1 cellular context compared by ENCODE assay signal in genomic region chr1:111199881-111200801, GRCh38.
TF ChIP-seq lines count a peak whose summit lies in the region.

DENND2D (minus strand) TSS chr1:111200646; CDS start chr1:111200459, 187 bp downstream.

TF ChIP-seq in GM12878, 131 proteins besides CTCF, POLR2A, EP300 and RAD21 (continued from another document and continues in another):
- TF ChIP-seq NRF1 (conservative IDR thresholded peaks at IDR 0.05; ENCODE audit: low read depth, low read length) (no peak), TCF7 (IDR thresholded peaks at IDR 0.05; ENCODE audit: borderline replicate concordance) (no peak), SPI1 (IDR thresholded peaks at IDR 0.05; ENCODE audit: borderline replicate concordance, insufficient read depth, low read depth, low read length) (peak; percentile 40; the same call in 1 of the 2 replicates), CHD1 (IDR thresholded peaks at IDR 0.05; ENCODE audit: low read depth, low read length) (no peak; the same call in 1 of the 2 replicates), SREBF2 (IDR thresholded peaks at IDR 0.05; ENCODE audit: low read length) (no peak), E2F8 (IDR thresholded peaks at IDR 0.05; ENCODE audit: low read depth, partially characterized antibody) (no peak), CHD4 (IDR thresholded peaks at IDR 0.05) (no peak), ASH2L (IDR thresholded peaks at IDR 0.05; ENCODE audit: borderline replicate concordance, low read depth) (no peak), HDGF (IDR thresholded peaks at IDR 0.05) (peak; percentile 45; the same call in 1 of the 2 replicates), HSF1 (IDR thresholded peaks at IDR 0.05; ENCODE audit: low read depth, low read length) (no peak), RBBP5 (conservative IDR thresholded peaks at IDR 0.05) (no peak), CUX1 (IDR thresholded peaks at IDR 0.05; ENCODE audit: insufficient replicate concordance, low read depth, low read length) (no peak), MAX (IDR thresholded peaks at IDR 0.05; ENCODE audit: low read depth, low read length) (peak; percentile 89; the same call in 1 of the 2 replicates), YBX1 (IDR thresholded peaks at IDR 0.05) (no peak), ZNF592 (IDR thresholded peaks at IDR 0.05) (peak; percentile 61; the same call in 1 of the 2 replicates), SMAD5 (IDR thresholded peaks at IDR 0.05; ENCODE audit: low read depth) (peak; percentile 95), BCL3 (IDR thresholded peaks at IDR 0.05; ENCODE audit: borderline replicate concordance, insufficient read depth, low read depth, low read length, poor library complexity, severe bottlenecking) (peak; percentile 74), SUPT20H (IDR thresholded peaks at IDR 0.05; ENCODE audit: borderline replicate concordance, control insufficient read depth, low read depth, low read length) (no peak), PBX3 (IDR thresholded peaks at IDR 0.05; ENCODE audit: insufficient replicate concordance, low read depth, low read length) (peak; percentile 13), HDAC2 (IDR thresholded peaks at IDR 0.05) (no peak), RAD51 (IDR thresholded peaks at IDR 0.05) (peak; percentile 100), ELK1 (IDR thresholded peaks at IDR 0.05; ENCODE audit: low read depth, low read length) (no peak; the same call in 1 of the 2 replicates), KDM1A (IDR thresholded peaks at IDR 0.05; ENCODE audit: borderline replicate concordance) (no peak), SMAD1 (IDR thresholded peaks at IDR 0.05; ENCODE audit: low read depth, partially characterized antibody) (peak; percentile 99), CBX3 (IDR thresholded peaks at IDR 0.05; ENCODE audit: borderline replicate concordance, low read depth) (no peak), BRCA1 (IDR thresholded peaks at IDR 0.05; ENCODE audit: low read depth, low read length) (no peak), BMI1 (IDR thresholded peaks at IDR 0.05; ENCODE audit: borderline replicate concordance) (peak; percentile 58; the same call in 1 of the 2 replicates), ZNF274 (IDR thresholded peaks at IDR 0.05; ENCODE audit: insufficient read depth, insufficient read length) (no peak), BHLHE40 (IDR thresholded peaks at IDR 0.05; ENCODE audit: borderline replicate concordance in 1 of 2, low read depth in 2 of 2, low read length in 1 of 2) (peak; percentile 79 to 90), MTA2 (IDR thresholded peaks at IDR 0.05; ENCODE audit: low read depth) (no peak), TBL1XR1 (IDR thresholded peaks at IDR 0.05; ENCODE audit: low read depth, low read length) (peak; percentile 53; the same call in 1 of the 2 replicates), PAX5 (IDR thresholded peaks at IDR 0.05; ENCODE audit: borderline replicate concordance, low read depth, low read length) (no peak), USF1 (IDR thresholded peaks at IDR 0.05; ENCODE audit: borderline replicate concordance, extremely low read length, insufficient read depth, low read depth, low read length) (peak; percentile 80), JUND (IDR thresholded peaks at IDR 0.05; ENCODE audit: low read depth, low read length) (no peak), CREM (IDR thresholded peaks at IDR 0.05; ENCODE audit: low read depth) (no peak), WRNIP1 (IDR thresholded peaks at IDR 0.05; ENCODE audit: borderline replicate concordance, low read depth, low read length) (no peak; the same call in 1 of the 2 replicates), BCL11A (IDR thresholded peaks at IDR 0.05; ENCODE audit: low read depth, low read length) (0 out of 2 replicates have a peak, but pooled peaks have one; percentile 25), ZNF622 (IDR thresholded peaks at IDR 0.05) (no peak), STAT3 (IDR thresholded peaks at IDR 0.05; ENCODE audit: low read depth, low read length) (0 out of 2 replicates have a peak, but pooled peaks have one; percentile 55), NR2F1 (conservative IDR thresholded peaks at IDR 0.05) (peak; percentile 70), CEBPB (IDR thresholded peaks at IDR 0.05; ENCODE audit: borderline replicate concordance in 1 of 2, low read depth in 2 of 2, low read length in 2 of 2) (no peak), NR2C2 (IDR thresholded peaks at IDR 0.05; ENCODE audit: borderline replicate concordance, control insufficient read depth, insufficient read length, low read depth) (no peak), CHD2 (IDR thresholded peaks at IDR 0.05; ENCODE audit: borderline replicate concordance, low read depth, low read length) (peak; percentile 56; the same call in 1 of the 2 replicates), MYC (IDR thresholded peaks at IDR 0.05; ENCODE audit: insufficient read depth, insufficient read length, insufficient replicate concordance, low read length, severe bottlenecking) (peak; percentile 49), NR2C1 (IDR thresholded peaks at IDR 0.05) (peak; percentile 30), HDAC6 (IDR thresholded peaks at IDR 0.05; ENCODE audit: unreplicated experiment) (no peak)
